19 cellular contexts compared by ENCODE assay signal in genomic region chr5:141611289-141611688, GRCh38. TPM values are rescaled to one million over a fixed set of nuclear protein-coding genes. Genes with fewer than 3 reads are reported as not detected.
DNase-seq lines count a peak whose midpoint lies in the region; ATAC-seq and FAIRE-seq lines count a peak whose summit lies in the region.
"Had no signal": no experiment of that assay in that cellular context is flagged by ENCODE, and none has a peak within 500 bp of the region (broad histone marks: within the 10 kb centered on the region; RNA-seq: fewer than 3 reads in every experiment).

No MANE protein-coding gene starts in this region.

- H3K4me1 Mint-ChIP-seq in CD4-positive, CD25-positive, alpha-beta regulatory T cell = peaks cover 41 to 97% (median 73%) of the 10 kb centered on the region in 4 donors
- peaks cover 44% of the 10 kb centered on the region for H3K4me1 Mint-ChIP-seq in activated T-helper 17 cell treated with anti-CD3 and anti-CD28 coated beads, Interleukin-2, amount 50 U/mL, for 72 hours

- peak overlapping the region; percentile 28 for H3K27ac ChIP-seq in CD4-positive, CD25-positive, alpha-beta regulatory T cell (ENCODE audit: insufficient read depth, low read length, poor library complexity, severe bottlenecking)
- H3K27ac ChIP-seq: KMS-11 had no signal

- ATAC-seq in CD4-positive, CD25-positive, alpha-beta regulatory T cell (ENCODE audit: low read depth in 2 of 2) = no peak
- no peak for ATAC-seq in activated T-helper 17 cell treated with anti-CD3 and anti-CD28 coated beads, Interleukin-2, amount 50 U/mL, for 72 hours (replicated peaks)
- no peak for ATAC-seq in activated CD4-positive, CD25-positive, alpha-beta regulatory T cell treated with anti-CD3 and anti-CD28 coated beads, Interleukin-2, amount 50 U/mL, for 24 hours
- ATAC-seq: left colon, right cardiac atrium had no signal

- H3K4me3 Mint-ChIP-seq in CD4-positive, CD25-positive, alpha-beta regulatory T cell = peak overlapping the region; percentile 54 to 82 (median 74)
- H3K4me3 Mint-ChIP-seq in activated T-helper 17 cell treated with anti-CD3 and anti-CD28 coated beads, Interleukin-2, amount 50 U/mL, for 72 hours = peak overlapping the region; percentile 98

- H3K9me3 Mint-ChIP-seq in CD4-positive, CD25-positive, alpha-beta regulatory T cell = no peaks in the 10 kb centered on the region
- no peaks in the 10 kb centered on the region for H3K9me3 Mint-ChIP-seq in activated T-helper 17 cell treated with anti-CD3 and anti-CD28 coated beads, Interleukin-2, amount 50 U/mL, for 72 hours

- H3K36me3 Mint-ChIP-seq in CD4-positive, CD25-positive, alpha-beta regulatory T cell = peaks cover 21% of the 10 kb centered on the region
- peaks cover 75% of the 10 kb centered on the region for H3K36me3 Mint-ChIP-seq in activated T-helper 17 cell treated with anti-CD3 and anti-CD28 coated beads, Interleukin-2, amount 50 U/mL, for 72 hours (ENCODE audit: low read depth)

- H3K27me3 ChIP-seq in CD4-positive, CD25-positive, alpha-beta regulatory T cell (ENCODE audit: control insufficient read depth, insufficient read depth, low read length) = no peaks in the 10 kb centered on the region

- H3K27ac Mint-ChIP-seq in CD4-positive, CD25-positive, alpha-beta regulatory T cell = peak overlapping the region; percentile 70 to 92 (median 77)
- H3K27ac Mint-ChIP-seq in activated T-helper 17 cell treated with anti-CD3 and anti-CD28 coated beads, Interleukin-2, amount 50 U/mL, for 72 hours = peak overlapping the region; percentile 39

- H3K27me3 Mint-ChIP-seq in CD4-positive, CD25-positive, alpha-beta regulatory T cell = no peaks in the 10 kb centered on the region
- H3K27me3 Mint-ChIP-seq in activated T-helper 17 cell treated with anti-CD3 and anti-CD28 coated beads, Interleukin-2, amount 50 U/mL, for 72 hours = no peaks in the 10 kb centered on the region

- no peaks in the 10 kb centered on the region for H3K36me3 ChIP-seq in CD4-positive, CD25-positive, alpha-beta regulatory T cell (ENCODE audit: control insufficient read depth, insufficient read depth, low read length)

- H3K9me3 ChIP-seq in CD4-positive, CD25-positive, alpha-beta regulatory T cell (ENCODE audit: control insufficient read depth in 2 of 2, low read length in 2 of 2) = no peaks in the 10 kb centered on the region

- no peak for FAIRE-seq in HTR-8/SVneo (lab: Jason Lieb, UNC)
- FAIRE-seq: endothelial cell of umbilical vein, G401.6 had no signal

- H3K4me3 ChIP-seq in CD4-positive, CD25-positive, alpha-beta regulatory T cell (ENCODE audit: low read depth, low read length) = peak overlapping the region; percentile 63

- H3K4me1 ChIP-seq in CD4-positive, CD25-positive, alpha-beta regulatory T cell (ENCODE audit: control insufficient read depth, insufficient read depth, low read length, poor library complexity, severe bottlenecking) = peaks cover 91% of the 10 kb centered on the region

- DNase-seq in CD4-positive, CD25-positive, alpha-beta regulatory T cell = no peak
- peak; percentile 13 for DNase-seq in EH (ENCODE audit: low read depth)
- peak; percentile 71 for DNase-seq in kidney tubule cell (ENCODE audit: low spot score)
- DNase-seq in HTR-8/SVneo (ENCODE audit: insufficient read length, low spot score) = no peak
- DNase-seq in NCI-H345 (lab: John Stamatoyannopoulos, UW) = no peak
- no peak for DNase-seq in HuH-7.5 (ENCODE audit: low spot score)
- DNase-seq: activated CD4-positive, CD25-positive, alpha-beta regulatory T cell treated with anti-CD3 and anti-CD28 coated beads, Interleukin-2, amount 50 U/mL, for 72 hours; activated gamma-delta T cell treated with Interleukin-2 at 50 U/mL for 16 hours; C1 segment of cervical spinal cord; caudate nucleus; left colon; NCI-H1694 treated with DMSO at 0.1 percent for 48 hours; right cardiac atrium; stimulated activated CD4-positive, alpha-beta T cell treated with anti-CD3 and anti-CD28 coated beads, Interleukin-2, amount 100 ng/mL, for 48 hours had no signal

RNA-seq across cellular contexts. Expression of gene DIAPH1, which starts 7.5 kb away (rescaled TPM):
- 287 TPM for total RNA-seq in CD4-positive, CD25-positive, alpha-beta regulatory T cell
- 100 to 1,000 TPM in 1 of 4 donors, 10 to 100 TPM in 3; 86.1 to 105 (median 90.7) TPM for polyA plus RNA-seq in CD4-positive, CD25-positive, alpha-beta regulatory T cell
- 100 to 1,000 TPM; 186 to 268 TPM for total RNA-seq in activated T-helper 17 cell treated with anti-CD3 and anti-CD28 coated beads, Interleukin-2, amount 50 U/mL, for 72 hours

RNA-seq across cellular contexts. Expression of gene HDAC3, which starts 25.4 kb away (rescaled TPM):
- 83.9 TPM for total RNA-seq in CD4-positive, CD25-positive, alpha-beta regulatory T cell
- 100 to 1,000 TPM in 1 of 4 donors, 10 to 100 TPM in 3; 94.0 to 102 (median 96.1) TPM for polyA plus RNA-seq in CD4-positive, CD25-positive, alpha-beta regulatory T cell
- total RNA-seq in activated T-helper 17 cell treated with anti-CD3 and anti-CD28 coated beads, Interleukin-2, amount 50 U/mL, for 72 hours = 100 to 1,000 TPM; 123 to 174 TPM

RNA-seq across cellular contexts. Expression of gene RELL2, which starts 25.5 kb away (rescaled TPM):
- 20.5 TPM for total RNA-seq in CD4-positive, CD25-positive, alpha-beta regulatory T cell
- 1 to 10 TPM; 2.4 to 5.5 (median 3.5) TPM for polyA plus RNA-seq in CD4-positive, CD25-positive, alpha-beta regulatory T cell
- total RNA-seq in activated T-helper 17 cell treated with anti-CD3 and anti-CD28 coated beads, Interleukin-2, amount 50 U/mL, for 72 hours = 10 to 100 TPM; 16.5 to 29.9 TPM

RNA-seq across cellular contexts. Expression of gene FCHSD1, which starts 39.9 kb away (rescaled TPM):
- 115 TPM for total RNA-seq in CD4-positive, CD25-positive, alpha-beta regulatory T cell
- polyA plus RNA-seq in CD4-positive, CD25-positive, alpha-beta regulatory T cell = 10 to 100 TPM in 1 of 4 donors, 1 to 10 TPM in 3; 7.7 to 16.0 (median 8.2) TPM
- total RNA-seq in activated T-helper 17 cell treated with anti-CD3 and anti-CD28 coated beads, Interleukin-2, amount 50 U/mL, for 72 hours = 100 to 1,000 TPM in 1 of 2 donors, 10 to 100 TPM in 1; 38.7 to 113 TPM

Comparison
In these comparisons a context has a peak if more than half of its experiments do, and no peak if none do; other contexts are left out.
1. DNase-seq: peak in EH (single experiment) and kidney tubule cell (single experiment); none in CD4-positive, CD25-positive, alpha-beta regulatory T cell (0 of 3), HTR-8/SVneo (single experiment), NCI-H345 (single experiment) and HuH-7.5 (single experiment).